In genomic region chr1:246978281-246978680, GRCh38 we compare ENCODE assay signal across 32 cellular contexts. TPM values are rescaled to one million over a fixed set of nuclear protein-coding genes. Genes with fewer than 3 reads are reported as not detected.
"Had no signal": no experiment of that assay in that cellular context is flagged by ENCODE, and none has a peak within 500 bp of the region (broad histone marks: within the 10 kb centered on the region; RNA-seq: fewer than 3 reads in every experiment).

No MANE protein-coding gene starts in this region.

- H3K27me3 Mint-ChIP-seq: activated CD4-positive, alpha-beta memory T cell treated with anti-CD3 and anti-CD28 coated beads, Interleukin-2, amount 10 ng/mL, durations not matched to agents 7 days and 5 days; activated CD4-positive, alpha-beta T cell treated with anti-CD3 and anti-CD28 coated beads, Interleukin-2, amount 10 ng/mL, durations not matched to agents 7 days and 5 days; activated naive CD4-positive, alpha-beta T cell treated with anti-CD3 and anti-CD28 coated beads, Interleukin-2, amount 10 ng/mL, durations not matched to agents 7 days and 5 days; activated naive CD8-positive, alpha-beta T cell treated with anti-CD3 and anti-CD28 coated beads, Interleukin-2, amount 10 ng/mL, durations not matched to agents 7 days and 5 days; brain had no signal

- H3K4me3 Mint-ChIP-seq: activated CD4-positive, alpha-beta memory T cell treated with anti-CD3 and anti-CD28 coated beads, Interleukin-2, amount 10 ng/mL, durations not matched to agents 7 days and 5 days; activated CD4-positive, alpha-beta T cell treated with anti-CD3 and anti-CD28 coated beads, Interleukin-2, amount 10 ng/mL, durations not matched to agents 7 days and 5 days; activated naive CD4-positive, alpha-beta T cell treated with anti-CD3 and anti-CD28 coated beads, Interleukin-2, amount 10 ng/mL, durations not matched to agents 7 days and 5 days; activated naive CD8-positive, alpha-beta T cell treated with anti-CD3 and anti-CD28 coated beads, Interleukin-2, amount 10 ng/mL, durations not matched to agents 7 days and 5 days; activated T-cell treated with anti-CD3 and anti-CD28 coated beads, Interleukin-2, amount 50 U/mL, for 24 hours; activated T-cell treated with anti-CD3 and anti-CD28 coated beads, Interleukin-2, amount 50 U/mL, for 72 hours; brain; T-helper 17 cell; WTC11 had no signal

- H3K9me3 ChIP-seq: colonic mucosa had no signal

- DNase-seq: activated CD4-positive, alpha-beta memory T cell treated with anti-CD3 and anti-CD28 coated beads, Interleukin-2, amount 10 ng/mL, durations not matched to agents 7 days and 5 days; activated CD4-positive, alpha-beta T cell treated with anti-CD3 and anti-CD28 coated beads for 1 hour; activated CD4-positive, alpha-beta T cell treated with anti-CD3 and anti-CD28 coated beads for 4 hours; activated CD4-positive, alpha-beta T cell treated with anti-CD3 and anti-CD28 coated beads, Interleukin-2, amount 10 ng/mL, durations not matched to agents 7 days and 5 days; activated CD4-positive, alpha-beta T cell treated with anti-CD3 and anti-CD28 coated beads, Interleukin-2, amount 50 U/mL, for 4 hours; activated CD8-positive, alpha-beta memory T cell treated with anti-CD3 and anti-CD28 coated beads, Interleukin-2, amount 50 U/mL, for 48 hours; activated gamma-delta T cell; activated naive CD4-positive, alpha-beta T cell; activated naive CD4-positive, alpha-beta T cell treated with anti-CD3 and anti-CD28 coated beads, Interleukin-2, amount 10 ng/mL, durations not matched to agents 7 days and 5 days; activated naive CD8-positive, alpha-beta T cell treated with anti-CD3 and anti-CD28 coated beads, Interleukin-2, amount 10 ng/mL, durations not matched to agents 7 days and 5 days; activated T-cell treated with anti-CD3 and anti-CD28 coated beads for 4 hours; activated T-cell treated with anti-CD3 and anti-CD28 coated beads, Interleukin-2, amount 50 U/mL, for 24 hours; activated T-cell treated with anti-CD3 and anti-CD28 coated beads, Interleukin-2, amount 50 U/mL, for 72 hours; central memory CD4-positive, alpha-beta T cell; cerebellar nuclear complex; colonic mucosa; effector CD8-positive, alpha-beta T cell; foreskin fibroblast; glutamatergic neuron; heart left ventricle; T-helper 1 cell; T-helper 17 cell had no signal

- H3K36me3 Mint-ChIP-seq: activated naive CD4-positive, alpha-beta T cell treated with anti-CD3 and anti-CD28 coated beads, Interleukin-2, amount 10 ng/mL, durations not matched to agents 7 days and 5 days; activated naive CD8-positive, alpha-beta T cell treated with anti-CD3 and anti-CD28 coated beads, Interleukin-2, amount 10 ng/mL, durations not matched to agents 7 days and 5 days had no signal

- H3K27ac ChIP-seq: ascending aorta, breast epithelium, cardiac muscle cell, colonic mucosa, heart left ventricle, VCaP had no signal

- H3K4me3 ChIP-seq: ascending aorta, breast epithelium, cardiac muscle cell, colonic mucosa, heart left ventricle had no signal

- H3K27me3 ChIP-seq: ascending aorta, breast epithelium, cardiac muscle cell, colonic mucosa, heart left ventricle had no signal

- H3K27ac Mint-ChIP-seq: activated CD4-positive, alpha-beta memory T cell treated with anti-CD3 and anti-CD28 coated beads, Interleukin-2, amount 10 ng/mL, durations not matched to agents 7 days and 5 days; activated CD4-positive, alpha-beta T cell treated with anti-CD3 and anti-CD28 coated beads, Interleukin-2, amount 10 ng/mL, durations not matched to agents 7 days and 5 days; activated naive CD4-positive, alpha-beta T cell treated with anti-CD3 and anti-CD28 coated beads, Interleukin-2, amount 10 ng/mL, durations not matched to agents 7 days and 5 days; activated naive CD4-positive, alpha-beta T cell treated with anti-CD3 and anti-CD28 coated beads, Interleukin-2, amount 50 U/mL, for 72 hours; activated naive CD8-positive, alpha-beta T cell treated with anti-CD3 and anti-CD28 coated beads, Interleukin-2, amount 10 ng/mL, durations not matched to agents 7 days and 5 days; activated T-cell treated with anti-CD3 and anti-CD28 coated beads, Interleukin-2, amount 50 U/mL, for 24 hours; activated T-cell treated with anti-CD3 and anti-CD28 coated beads, Interleukin-2, amount 50 U/mL, for 72 hours; brain; T-helper 17 cell; WTC11 had no signal

- H3K4me1 Mint-ChIP-seq: activated CD4-positive, alpha-beta memory T cell treated with anti-CD3 and anti-CD28 coated beads, Interleukin-2, amount 10 ng/mL, durations not matched to agents 7 days and 5 days; activated CD4-positive, alpha-beta T cell treated with anti-CD3 and anti-CD28 coated beads, Interleukin-2, amount 10 ng/mL, durations not matched to agents 7 days and 5 days; activated naive CD4-positive, alpha-beta T cell treated with anti-CD3 and anti-CD28 coated beads, Interleukin-2, amount 10 ng/mL, durations not matched to agents 7 days and 5 days; activated naive CD8-positive, alpha-beta T cell treated with anti-CD3 and anti-CD28 coated beads, Interleukin-2, amount 10 ng/mL, durations not matched to agents 7 days and 5 days; brain; T-helper 17 cell; WTC11 had no signal

- H3K4me1 ChIP-seq: ascending aorta, breast epithelium, colonic mucosa, heart left ventricle had no signal

- ATAC-seq: activated naive CD4-positive, alpha-beta T cell treated with anti-CD3 and anti-CD28 coated beads, Interleukin-2, amount 50 U/mL, for 72 hours; activated T-cell treated with anti-CD3 and anti-CD28 coated beads, Interleukin-2, amount 50 U/mL, for 72 hours; esophagus mucosa; heart left ventricle; T-helper 17 cell; WTC11 had no signal

- FAIRE-seq: endometrium, frontal cortex had no signal

- H3K36me3 ChIP-seq: ascending aorta, breast epithelium, colonic mucosa, heart left ventricle had no signal

RNA-seq across cellular contexts. Expression of gene ZNF695, which starts 29.6 kb away (rescaled TPM):
- total RNA-seq: ascending aorta, T-helper 17 cell had no signal
- polyA plus RNA-seq: heart left ventricle had no signal
